ENCODE assay signal across 9 cellular contexts in the genomic region with DNA sequence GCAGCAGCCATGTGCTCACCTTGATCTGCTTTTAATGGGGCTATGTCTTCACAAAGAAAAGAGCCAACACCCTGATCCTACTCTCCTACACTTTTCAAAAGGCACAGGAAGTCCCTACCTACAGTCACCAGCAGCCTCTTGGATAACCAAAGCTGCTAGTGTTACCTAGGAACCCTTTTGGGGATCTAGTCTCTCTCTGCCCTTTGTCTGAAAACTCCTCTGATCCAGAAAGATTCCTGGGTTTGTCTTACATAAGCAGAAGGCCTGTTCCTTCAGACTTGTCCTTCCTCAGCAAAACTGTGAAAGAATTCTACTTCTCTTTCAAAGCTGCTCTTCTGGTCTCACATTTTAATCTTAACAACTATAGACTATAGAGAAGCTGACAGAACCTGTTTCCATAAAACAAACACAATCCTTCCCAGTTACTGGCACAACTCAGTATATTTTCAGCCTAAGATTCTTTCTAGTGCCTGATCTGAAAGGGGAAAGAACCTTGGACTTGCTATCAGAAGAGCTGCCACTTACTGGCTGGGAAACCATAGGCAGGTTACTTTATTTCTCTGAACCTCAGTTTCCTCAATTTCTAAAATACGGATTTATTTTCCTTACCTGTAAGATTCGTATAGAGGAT. TPM values are rescaled to one million over a fixed set of nuclear protein-coding genes. Genes with fewer than 3 reads are reported as not detected.
DNase-seq lines count a peak whose midpoint lies in the region; ATAC-seq and TF ChIP-seq lines count a peak whose summit lies in the region.
"Had no signal": no experiment of that assay in that cellular context is flagged by ENCODE, and none has a peak within 500 bp of the region (broad histone marks: within the 10 kb centered on the region; RNA-seq: fewer than 3 reads in every experiment).

No MANE protein-coding gene starts in this region.

- H3K4me1 ChIP-seq in hepatocyte (ENCODE audit: insufficient read depth) = peaks cover 71% of the 10 kb centered on the region
- peaks cover 19 to 66% of the 10 kb centered on the region in 2 donors for H3K4me1 ChIP-seq in adrenal gland (replicated peaks in 1 of 2)

- peaks cover 33% of the 10 kb centered on the region for H4K20me1 ChIP-seq in hepatocyte (ENCODE audit: insufficient read depth, poor library complexity, severe bottlenecking)

- H3K9me3 ChIP-seq in hepatocyte (ENCODE audit: low read depth) (no peaks in the 10 kb centered on the region), adrenal gland (replicated peaks in 1 of 3) (no peaks in the 10 kb centered on the region)

- H3K4me3 ChIP-seq in hepatocyte (peak overlapping the region; percentile 90), adrenal gland (no peak overlapping the region)

- H3K36me3 Mint-ChIP-seq in stimulated activated memory B cell treated with anti-CD40 and anti-IgM and Interleukin-4, amounts not matched to agents 10 μg/mL and 1 μg/mL and 100 μg/mL, for 72 hours = peaks cover 16% of the 10 kb centered on the region

- no peaks in the 10 kb centered on the region for H3K27me3 Mint-ChIP-seq in stimulated activated memory B cell treated with anti-CD40 and anti-IgM and Interleukin-4, amounts not matched to agents 10 μg/mL and 1 μg/mL and 100 μg/mL, for 72 hours

- H3K27ac ChIP-seq in VCaP (peak overlapping the region; percentile 97), hepatocyte (peak overlapping the region; percentile 99), adrenal gland (peak overlapping the region in 2 of 5 donors; percentile 13 to 77)

- no peaks in the 10 kb centered on the region for H3K36me3 ChIP-seq in hepatocyte (replicated peaks; ENCODE audit: insufficient read depth, low read depth)
- H3K36me3 ChIP-seq in adrenal gland (replicated peaks in 1 of 2) = peaks cover 0 to 23% of the 10 kb centered on the region in 2 donors

- no peak overlapping the region for H2AFZ ChIP-seq in hepatocyte

- peak; percentile 10 for DNase-seq in NCI-H510A treated with DMSO at 0.1 percent for 48 hours (lab: John Stamatoyannopoulos, UW)
- no peak for DNase-seq in NCI-H510A (lab: John Stamatoyannopoulos, UW)
- peak; percentile 33 for DNase-seq in hepatocyte (ENCODE audit: low spot score)
- DNase-seq in adrenal gland = no peak
- no peak for DNase-seq in NCI-H2081 (lab: John Stamatoyannopoulos, UW)
- DNase-seq: activated gamma-delta T cell treated with Interleukin-2 at 50 U/mL for 16 hours had no signal

- no peaks in the 10 kb centered on the region for H3K9me3 Mint-ChIP-seq in stimulated activated memory B cell treated with anti-CD40 and anti-IgM and Interleukin-4, amounts not matched to agents 10 μg/mL and 1 μg/mL and 100 μg/mL, for 72 hours

- WGBS in hepatocyte (ENCODE audit: low lambda C conversion rate, missing lambda C conversion rate) = 84% methylated on average over 2 of the region's 2 CpGs
- 50 to 72% (median 64%) methylated on average over 2 of the region's 2 CpGs for WGBS in adrenal gland, 4 donors

- H3K4me3 Mint-ChIP-seq in stimulated activated memory B cell treated with anti-CD40 and anti-IgM and Interleukin-4, amounts not matched to agents 10 μg/mL and 1 μg/mL and 100 μg/mL, for 72 hours = no peak overlapping the region

- no peaks in the 10 kb centered on the region for H3K9me2 ChIP-seq in hepatocyte (replicated peaks; ENCODE audit: insufficient read depth)

- intact Hi-C loops in adrenal gland (cut with DNase I) = no loop called here

- peaks cover 97% of the 10 kb centered on the region for H3K79me2 ChIP-seq in hepatocyte

- H3K27me3 ChIP-seq in hepatocyte = no peaks in the 10 kb centered on the region
- no peaks in the 10 kb centered on the region for H3K27me3 ChIP-seq in adrenal gland

- peak overlapping the region; percentile 94 for H3K27ac Mint-ChIP-seq in stimulated activated memory B cell treated with anti-CD40 and anti-IgM and Interleukin-4, amounts not matched to agents 10 μg/mL and 1 μg/mL and 100 μg/mL, for 72 hours

- no peak for TF ChIP-seq POLR2A in adrenal gland (IDR thresholded peaks at IDR 0.05)

- H3K4me2 ChIP-seq in hepatocyte = peak overlapping the region; percentile 90

- H3K4me1 Mint-ChIP-seq in stimulated activated memory B cell treated with anti-CD40 and anti-IgM and Interleukin-4, amounts not matched to agents 10 μg/mL and 1 μg/mL and 100 μg/mL, for 72 hours = peaks cover 64% of the 10 kb centered on the region

- TF ChIP-seq CTCF in VCaP (conservative IDR thresholded peaks at IDR 0.05) (no peak), hepatocyte (IDR thresholded peaks at IDR 0.05; ENCODE audit: poor library complexity) (no peak), adrenal gland (IDR thresholded peaks at IDR 0.05) (no peak)

- ATAC-seq in stimulated activated memory B cell treated with anti-CD40 and anti-IgM and Interleukin-4, amounts not matched to agents 10 μg/mL and 1 μg/mL and 100 μg/mL, for 72 hours = no peak
- ATAC-seq in HG03439 (IDR thresholded peaks at IDR 0.05; ENCODE audit: unreplicated experiment) = no peak

RNA-seq across cellular contexts. Expression of gene PLAGL2, which starts 2.9 kb away (rescaled TPM):
- total RNA-seq in hepatocyte = 41.1 and 44.6 TPM in 2 replicates
- polyA plus RNA-seq in hepatocyte = 31.7 and 39.7 TPM in 2 replicates
- 1 to 10 TPM; 1.3 to 7.1 (median 5.8) TPM for total RNA-seq in adrenal gland
- polyA plus RNA-seq in adrenal gland = 1 to 10 TPM; 2.1 to 4.1 (median 2.3) TPM

RNA-seq across cellular contexts. Expression of gene POFUT1, which starts 3.1 kb away (rescaled TPM):
- total RNA-seq in hepatocyte (81.4 and 87.3 TPM in 2 replicates), adrenal gland (10 to 100 TPM; 23.7 to 35.2 (median 29.1) TPM)
- polyA plus RNA-seq in hepatocyte (39.4 and 42.0 TPM in 2 replicates), adrenal gland (10 to 100 TPM in 2 of 3 donors, 1 to 10 TPM in 1; 8.5 to 27.3 (median 10.1) TPM)

Comparison
In these comparisons a context has a peak if more than half of its experiments do, and no peak if none do; other contexts are left out.
1. DNase-seq: peak in NCI-H510A treated with DMSO at 0.1 percent for 48 hours (single experiment) and hepatocyte (single experiment); none in NCI-H510A (single experiment), adrenal gland (0 of 7) and NCI-H2081 (0 of 2).